In the genomic region with DNA sequence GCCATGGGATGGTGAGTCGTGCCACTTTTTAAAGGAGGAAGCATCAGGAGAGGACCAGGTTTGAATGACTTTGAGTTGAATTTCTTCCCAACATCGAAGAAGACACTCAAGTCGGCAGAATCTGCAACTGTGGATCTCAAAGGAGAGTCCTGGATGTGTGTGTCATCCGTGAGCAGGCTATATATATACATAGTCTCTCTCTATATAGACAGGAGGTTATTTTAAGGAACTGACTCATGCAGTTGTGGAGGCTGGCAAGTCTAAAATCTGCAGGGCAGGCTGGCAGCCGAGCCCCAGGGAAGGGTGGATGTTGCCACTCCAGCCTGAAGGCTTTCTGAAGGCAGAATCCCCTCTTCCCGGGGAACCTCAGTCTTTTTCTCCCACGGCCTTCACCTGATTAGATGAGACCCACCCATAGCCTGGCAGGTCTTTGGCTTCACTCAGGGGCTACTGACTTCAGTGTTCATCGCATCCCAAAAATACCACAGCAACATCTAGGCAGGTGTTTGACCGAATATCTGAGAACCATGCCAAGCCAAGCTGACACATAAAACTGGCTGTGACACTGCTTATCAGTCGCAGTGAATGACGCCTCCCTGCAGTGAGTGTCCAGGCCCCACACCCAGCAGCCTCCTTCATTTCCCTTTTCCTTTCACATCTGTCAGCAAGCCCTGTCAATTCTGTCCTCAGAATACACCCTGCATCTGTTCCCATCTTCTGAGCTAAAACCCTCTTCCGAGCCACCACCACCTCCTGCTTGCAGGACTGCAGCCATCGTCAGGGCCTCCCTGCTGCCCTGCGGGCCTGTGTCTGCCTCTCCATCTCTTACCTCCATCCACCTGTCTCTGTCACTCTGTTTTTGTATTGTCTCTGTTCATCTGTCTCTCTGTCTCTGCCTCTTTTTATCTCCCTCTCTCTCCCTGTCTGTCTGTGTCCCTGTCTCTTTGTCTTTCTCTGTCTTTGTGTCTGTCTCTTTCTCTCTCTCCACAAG, we compare ENCODE assay signal across 13 cellular contexts. TPM values are rescaled to one million over a fixed set of nuclear protein-coding genes. Genes with fewer than 3 reads are reported as not detected.
DNase-seq lines count a peak whose midpoint lies in the region; ATAC-seq and TF ChIP-seq lines count a peak whose summit lies in the region.
"Had no signal": no experiment of that assay in that cellular context is flagged by ENCODE, and none has a peak within 500 bp of the region (broad histone marks: within the 10 kb centered on the region; RNA-seq: fewer than 3 reads in every experiment).

No MANE protein-coding gene starts in this region.

- H3K27ac Mint-ChIP-seq in activated naive CD8-positive, alpha-beta T cell treated with anti-CD3 and anti-CD28 coated beads for 36 hours = no peak overlapping the region
- H3K27ac Mint-ChIP-seq: immature natural killer cell had no signal

- no peaks in the 10 kb centered on the region for H3K36me3 Mint-ChIP-seq in activated naive CD8-positive, alpha-beta T cell treated with anti-CD3 and anti-CD28 coated beads for 36 hours

- no peaks in the 10 kb centered on the region for H3K27me3 Mint-ChIP-seq in activated naive CD8-positive, alpha-beta T cell treated with anti-CD3 and anti-CD28 coated beads for 36 hours

- no peak overlapping the region for H3K4me3 Mint-ChIP-seq in activated naive CD8-positive, alpha-beta T cell treated with anti-CD3 and anti-CD28 coated beads for 36 hours
- H3K4me3 Mint-ChIP-seq: immature natural killer cell had no signal

- H3K4me1 Mint-ChIP-seq in activated naive CD8-positive, alpha-beta T cell treated with anti-CD3 and anti-CD28 coated beads for 36 hours = no peaks in the 10 kb centered on the region
- H3K4me1 Mint-ChIP-seq: immature natural killer cell had no signal

- no peak for ATAC-seq in HG03175 (IDR thresholded peaks at IDR 0.05; ENCODE audit: unreplicated experiment)
- no peak for ATAC-seq in HG02798 (IDR thresholded peaks at IDR 0.05; ENCODE audit: poor library complexity, unreplicated experiment)
- ATAC-seq: pancreas had no signal

- no peaks in the 10 kb centered on the region for H3K9me3 Mint-ChIP-seq in activated naive CD8-positive, alpha-beta T cell treated with anti-CD3 and anti-CD28 coated beads for 36 hours
- H3K9me3 Mint-ChIP-seq: immature natural killer cell had no signal

- DNase-seq in HS-5 (ENCODE audit: low read depth) (peak; percentile 46), SIG-M5 treated with dmso at 0.1 percent for 504 hours (lab: John Stamatoyannopoulos, UW; ENCODE audit: unreplicated experiment) (peak; percentile 67), fibroblast of villous mesenchyme (ENCODE audit: low read depth) (peak; percentile 43), skeletal muscle cell (ENCODE audit: low read depth) (peak; percentile 36), retina (no peak)
- no peak for DNase-seq in activated naive CD8-positive, alpha-beta T cell treated with anti-CD3 and anti-CD28 coated beads for 36 hours
- DNase-seq: DMS79 treated with DMSO at 0.1 percent for 48 hours, H7, immature natural killer cell, NCI-H526, pancreas had no signal

- TF ChIP-seq CTCF in fibroblast of villous mesenchyme (IDR thresholded peaks at IDR 0.05; ENCODE audit: insufficient read depth, low read depth, low read length) = no peak

- H3K4me3 ChIP-seq in fibroblast of villous mesenchyme (ENCODE audit: low read depth, low read length) = no peak overlapping the region
- no peak overlapping the region for H3K4me3 ChIP-seq in skeletal muscle cell (ENCODE audit: low read depth, low read length)
- H3K4me3 ChIP-seq: pancreas had no signal

RNA-seq across cellular contexts. Expression of gene ZNF664, which starts 54.0 kb away (rescaled TPM):
- 40.6 and 46.2 TPM in 2 replicates for total RNA-seq in fibroblast of villous mesenchyme
- 10 to 100 TPM; 54.4 to 56.8 TPM for total RNA-seq in activated naive CD8-positive, alpha-beta T cell treated with anti-CD3 and anti-CD28 coated beads for 36 hours

RNA-seq across cellular contexts. Expression of gene CCDC92, which starts 54.4 kb away (rescaled TPM):
- 8.2 and 10.0 TPM in 2 replicates for total RNA-seq in fibroblast of villous mesenchyme
- 1 to 10 TPM; 4.8 to 5.0 TPM for total RNA-seq in activated naive CD8-positive, alpha-beta T cell treated with anti-CD3 and anti-CD28 coated beads for 36 hours

Comparison
In these comparisons a context has a peak if more than half of its experiments do, and no peak if none do; other contexts are left out.
1. DNase-seq: peak in HS-5 (single experiment), SIG-M5 treated with dmso at 0.1 percent for 504 hours (single experiment), fibroblast of villous mesenchyme (single experiment) and skeletal muscle cell (single experiment); none in activated naive CD8-positive, alpha-beta T cell treated with anti-CD3 and anti-CD28 coated beads for 36 hours (single experiment) and retina (single experiment).